ENCODE assay signal across 26 cellular contexts in genomic region chr18:36265035-36265434, GRCh38. TPM values are rescaled to one million over a fixed set of nuclear protein-coding genes. Genes with fewer than 3 reads are reported as not detected.
DNase-seq lines count a peak whose midpoint lies in the region; ATAC-seq and TF ChIP-seq lines count a peak whose summit lies in the region.
"Had no signal": no experiment of that assay in that cellular context is flagged by ENCODE, and none has a peak within 500 bp of the region (broad histone marks: within the 10 kb centered on the region; RNA-seq: fewer than 3 reads in every experiment).

No MANE protein-coding gene starts in this region.

- H3K9me3 ChIP-seq in mesenchymal stem cell (ENCODE audit: control insufficient read depth, low read length): no peaks in the 10 kb centered on the region
- H3K9me3 ChIP-seq: gastroesophageal sphincter, thoracic aorta had no signal

- H3K27ac Mint-ChIP-seq in activated CD4-positive, alpha-beta memory T cell treated with anti-CD3 and anti-CD28 coated beads for 36 hours: no peak overlapping the region
- no peak overlapping the region for H3K27ac Mint-ChIP-seq in natural killer cell treated with Interleukin-12 subunit alpha and Interleukin-12 subunit beta and Interleukin-15 and Interleukin-18, amount 100 ng/mL, for 72 hours
- H3K27ac Mint-ChIP-seq: activated T-cell treated with anti-CD3 and anti-CD28 coated beads, Interleukin-2, amount 50 U/mL, for 24 hours had no signal

- no peak overlapping the region for H3K4me2 ChIP-seq in mesenchymal stem cell (ENCODE audit: low read length, poor library complexity, severe bottlenecking)

- H3K4me1 ChIP-seq in mesenchymal stem cell (ENCODE audit: control insufficient read depth, insufficient read depth, low read depth, low read length): peaks cover 1% of the 10 kb centered on the region
- H3K4me1 ChIP-seq: gastroesophageal sphincter had no signal

- H2AFZ ChIP-seq in mesenchymal stem cell (ENCODE audit: low read depth, low read length): no peak overlapping the region

- POLR2A ChIA-PET in activated CD4-positive, alpha-beta memory T cell treated with anti-CD3 and anti-CD28 coated beads for 36 hours (lab: Charles Lee): no interaction called here

- no peak overlapping the region for H4K8ac ChIP-seq in mesenchymal stem cell (ENCODE audit: low read length)

- no peak overlapping the region for H3K4me3 Mint-ChIP-seq in activated CD4-positive, alpha-beta memory T cell treated with anti-CD3 and anti-CD28 coated beads for 36 hours
- H3K4me3 Mint-ChIP-seq in natural killer cell treated with Interleukin-12 subunit alpha and Interleukin-12 subunit beta and Interleukin-15 and Interleukin-18, amount 100 ng/mL, for 72 hours: no peak overlapping the region
- H3K4me3 Mint-ChIP-seq: activated T-cell treated with anti-CD3 and anti-CD28 coated beads, Interleukin-2, amount 50 U/mL, for 24 hours; central memory CD8-positive, alpha-beta T cell; H9 had no signal

- H2BK15ac ChIP-seq in mesenchymal stem cell (ENCODE audit: low read depth, poor library complexity, severe bottlenecking): no peak overlapping the region

- CTCF ChIA-PET in activated CD4-positive, alpha-beta memory T cell treated with anti-CD3 and anti-CD28 coated beads for 36 hours (lab: Charles Lee): interaction anchor here (1.1 kb wide), 1 partner anchor 12 kb away, joined by 3 read pairs; no protein-coding TSS in a partner anchor

- no peak overlapping the region for H3K9ac ChIP-seq in mesenchymal stem cell (ENCODE audit: low read length)

- WGBS in mesenchymal stem cell: 70% methylated on average over 5 of the region's 5 CpGs

- no peak overlapping the region for H3K27ac ChIP-seq in brain microvascular endothelial cell
- H3K27ac ChIP-seq in mesenchymal stem cell (ENCODE audit: low read length, poor library complexity, severe bottlenecking): no peak overlapping the region
- H3K27ac ChIP-seq: epithelial cell of prostate, gastroesophageal sphincter, thoracic aorta had no signal

- no peak overlapping the region for H3K14ac ChIP-seq in mesenchymal stem cell (ENCODE audit: low read length in 2 of 2)

- H3K36me3 Mint-ChIP-seq in activated CD4-positive, alpha-beta memory T cell treated with anti-CD3 and anti-CD28 coated beads for 36 hours: no peaks in the 10 kb centered on the region
- H3K36me3 Mint-ChIP-seq in natural killer cell treated with Interleukin-12 subunit alpha and Interleukin-12 subunit beta and Interleukin-15 and Interleukin-18, amount 100 ng/mL, for 72 hours: no peaks in the 10 kb centered on the region

- no peaks in the 10 kb centered on the region for H3K27me3 ChIP-seq in brain microvascular endothelial cell (replicated peaks)
- no peaks in the 10 kb centered on the region for H3K27me3 ChIP-seq in mesenchymal stem cell (ENCODE audit: control insufficient read depth in 1 of 2, insufficient read depth in 1 of 2, low read length in 2 of 2)
- H3K27me3 ChIP-seq: gastroesophageal sphincter had no signal

- peaks cover 3% of the 10 kb centered on the region for H3K27me3 Mint-ChIP-seq in activated CD4-positive, alpha-beta memory T cell treated with anti-CD3 and anti-CD28 coated beads for 36 hours
- peaks cover 7 to 9% of the 10 kb centered on the region in 2 donors for H3K27me3 Mint-ChIP-seq in natural killer cell treated with Interleukin-12 subunit alpha and Interleukin-12 subunit beta and Interleukin-15 and Interleukin-18, amount 100 ng/mL, for 72 hours

- TF ChIP-seq CTCF in brain microvascular endothelial cell (IDR thresholded peaks at IDR 0.05; ENCODE audit: low read depth, low read length, missing control alignments): no peak

- intact Hi-C loops in activated CD4-positive, alpha-beta memory T cell treated with anti-CD3 and anti-CD28 coated beads for 36 hours (cut with micrococcal nuclease): no loop called here

- H3K18ac ChIP-seq in mesenchymal stem cell (ENCODE audit: low read depth in 1 of 2, low read length in 2 of 2): no peak overlapping the region

- H2AK5ac ChIP-seq in mesenchymal stem cell (ENCODE audit: low read length, severe bottlenecking): no peak overlapping the region

- no peak for ATAC-seq in natural killer cell treated with Interleukin-12 subunit alpha and Interleukin-12 subunit beta and Interleukin-15 and Interleukin-18, amount 100 ng/mL, for 72 hours
- no peak for ATAC-seq in HG03280 (IDR thresholded peaks at IDR 0.05; ENCODE audit: unreplicated experiment)
- ATAC-seq in GM18907 (IDR thresholded peaks at IDR 0.05; ENCODE audit: unreplicated experiment): no peak
- ATAC-seq: activated CD4-positive, CD25-positive, alpha-beta regulatory T cell treated with anti-CD3 and anti-CD28 coated beads, Interleukin-2, amount 50 U/mL, for 24 hours; gastroesophageal sphincter had no signal

- in situ Hi-C loops in brain microvascular endothelial cell (cut with HindIII; ENCODE audit: low pct_ligation_motif_present, low sequenced_read_pairs): no loop called here

- no peaks in the 10 kb centered on the region for H3K36me3 ChIP-seq in brain microvascular endothelial cell (replicated peaks)
- peaks cover 16 to 30% of the 10 kb centered on the region in 2 experiments for H3K36me3 ChIP-seq in mesenchymal stem cell (ENCODE audit: control insufficient read depth in 1 of 2, insufficient read depth in 2 of 2, low read depth in 1 of 2, low read length in 2 of 2)
- H3K36me3 ChIP-seq: gastroesophageal sphincter, thoracic aorta had no signal

- H3K23ac ChIP-seq in mesenchymal stem cell (ENCODE audit: low read length in 2 of 2): no peak overlapping the region

- peak; percentile 79 for DNase-seq in DMS79 (lab: John Stamatoyannopoulos, UW)
- peak; percentile 30 for DNase-seq in OCI-M1 (lab: John Stamatoyannopoulos, UW)
- peak; percentile 34 for DNase-seq in brain microvascular endothelial cell
- peak; percentile 9 for DNase-seq in mesenchymal stem cell
- no peak for DNase-seq in activated CD4-positive, alpha-beta memory T cell treated with anti-CD3 and anti-CD28 coated beads for 36 hours
- DNase-seq in natural killer cell treated with Interleukin-12 subunit alpha and Interleukin-12 subunit beta and Interleukin-15 and Interleukin-18, amount 100 ng/mL, for 72 hours (ENCODE audit: low spot score): no peak
- DNase-seq: activated CD8-positive, alpha-beta memory T cell treated with anti-CD3 and anti-CD28 coated beads for 24 hours; activated T-cell treated with anti-CD3 and anti-CD28 coated beads, Interleukin-2, amount 50 U/mL, for 24 hours; amygdala; DMS153; GDM1; H9; NCI-H1105 treated with DMSO at 0.1 percent for 48 hours; NCI-H2081 treated with DMSO at 0.1 percent for 48 hours; NCI-H69; stimulated activated CD4-positive, alpha-beta T cell treated with anti-CD3 and anti-CD28 coated beads, Interleukin-2, amount 100 ng/mL, for 48 hours; stimulated activated naive CD4-positive, alpha-beta T cell; T-helper 9 cell had no signal

- no peak overlapping the region for H2BK5ac ChIP-seq in mesenchymal stem cell (ENCODE audit: low read depth, low read length, poor library complexity, severe bottlenecking)

- no peaks in the 10 kb centered on the region for H3K79me1 ChIP-seq in mesenchymal stem cell (replicated peaks; ENCODE audit: low read length, poor library complexity, severe bottlenecking)

- H4K91ac ChIP-seq in mesenchymal stem cell (ENCODE audit: low read length): no peak overlapping the region

- H3K9me3 Mint-ChIP-seq in activated CD4-positive, alpha-beta memory T cell treated with anti-CD3 and anti-CD28 coated beads for 36 hours: no peaks in the 10 kb centered on the region
- no peaks in the 10 kb centered on the region for H3K9me3 Mint-ChIP-seq in natural killer cell treated with Interleukin-12 subunit alpha and Interleukin-12 subunit beta and Interleukin-15 and Interleukin-18, amount 100 ng/mL, for 72 hours
- H3K9me3 Mint-ChIP-seq: activated T-cell treated with anti-CD3 and anti-CD28 coated beads, Interleukin-2, amount 50 U/mL, for 24 hours; central memory CD8-positive, alpha-beta T cell; H9 had no signal

- no peaks in the 10 kb centered on the region for H3K4me1 Mint-ChIP-seq in activated CD4-positive, alpha-beta memory T cell treated with anti-CD3 and anti-CD28 coated beads for 36 hours (ENCODE audit: low read depth)
- no peaks in the 10 kb centered on the region for H3K4me1 Mint-ChIP-seq in natural killer cell treated with Interleukin-12 subunit alpha and Interleukin-12 subunit beta and Interleukin-15 and Interleukin-18, amount 100 ng/mL, for 72 hours (ENCODE audit: low read depth in 2 of 2)
- H3K4me1 Mint-ChIP-seq: central memory CD8-positive, alpha-beta T cell had no signal

- H2BK12ac ChIP-seq in mesenchymal stem cell (ENCODE audit: low read length in 2 of 2): no peak overlapping the region

- no peak overlapping the region for H3K4me3 ChIP-seq in brain microvascular endothelial cell (ENCODE audit: low read depth, low read length)
- H3K4me3 ChIP-seq in mesenchymal stem cell (ENCODE audit: insufficient read depth in 1 of 2, low read depth in 1 of 2, low read length in 2 of 2): no peak overlapping the region
- H3K4me3 ChIP-seq: gastroesophageal sphincter, lung, thoracic aorta had no signal

- H3K4ac ChIP-seq in mesenchymal stem cell (ENCODE audit: low read depth in 1 of 2, low read length in 2 of 2): no peak overlapping the region

- no peak overlapping the region for H2BK120ac ChIP-seq in mesenchymal stem cell (ENCODE audit: low read depth, low read length)

RNA-seq across cellular contexts. Expression of gene FHOD3, which starts 32.5 kb away (rescaled TPM):
- polyA plus RNA-seq in mesenchymal stem cell (2013, experiment 1 of 2): 0.23 TPM
- polyA plus RNA-seq in mesenchymal stem cell (2013, experiment 2 of 2): 0.23 TPM
- total RNA-seq in activated CD4-positive, alpha-beta memory T cell treated with anti-CD3 and anti-CD28 coated beads for 36 hours: not detected
- total RNA-seq in natural killer cell treated with Interleukin-12 subunit alpha and Interleukin-12 subunit beta and Interleukin-15 and Interleukin-18, amount 100 ng/mL, for 72 hours: not detected

Comparison
In these comparisons a context has a peak if more than half of its experiments do, and no peak if none do; other contexts are left out.
1. DNase-seq: peak in DMS79 (single experiment), OCI-M1 (single experiment), brain microvascular endothelial cell (single experiment) and mesenchymal stem cell (single experiment); none in activated CD4-positive, alpha-beta memory T cell treated with anti-CD3 and anti-CD28 coated beads for 36 hours (single experiment) and natural killer cell treated with Interleukin-12 subunit alpha and Interleukin-12 subunit beta and Interleukin-15 and Interleukin-18, amount 100 ng/mL, for 72 hours (single experiment).